Comparison of ENCODE assay signal across 1 cellular context in the genomic region with DNA sequence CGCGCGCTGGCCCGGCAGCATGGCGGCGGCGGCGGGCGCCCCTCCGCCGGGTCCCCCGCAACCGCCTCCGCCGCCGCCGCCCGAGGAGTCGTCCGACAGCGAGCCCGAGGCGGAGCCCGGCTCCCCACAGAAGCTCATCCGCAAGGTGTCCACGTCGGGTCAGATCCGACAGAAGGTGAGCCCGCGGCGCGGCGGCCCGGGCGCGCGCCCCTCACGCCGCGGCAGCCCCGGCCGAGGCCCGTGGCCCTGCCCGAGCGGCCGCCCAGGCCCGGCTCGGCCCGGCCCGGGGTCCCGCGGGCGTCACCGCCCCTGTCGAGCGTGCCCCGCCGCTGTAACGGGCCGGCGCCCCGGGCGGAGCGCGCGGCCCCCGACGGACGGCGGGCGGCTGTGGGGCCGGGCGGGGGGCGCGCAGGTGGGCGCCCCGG.
TF ChIP-seq lines count a peak whose summit lies in the region.

No MANE protein-coding gene starts in this region.

TF ChIP-seq in HCT116, 20 proteins besides CTCF, POLR2A, EP300 and RAD21 (continued from another document):
- TF ChIP-seq, protein P1, sequence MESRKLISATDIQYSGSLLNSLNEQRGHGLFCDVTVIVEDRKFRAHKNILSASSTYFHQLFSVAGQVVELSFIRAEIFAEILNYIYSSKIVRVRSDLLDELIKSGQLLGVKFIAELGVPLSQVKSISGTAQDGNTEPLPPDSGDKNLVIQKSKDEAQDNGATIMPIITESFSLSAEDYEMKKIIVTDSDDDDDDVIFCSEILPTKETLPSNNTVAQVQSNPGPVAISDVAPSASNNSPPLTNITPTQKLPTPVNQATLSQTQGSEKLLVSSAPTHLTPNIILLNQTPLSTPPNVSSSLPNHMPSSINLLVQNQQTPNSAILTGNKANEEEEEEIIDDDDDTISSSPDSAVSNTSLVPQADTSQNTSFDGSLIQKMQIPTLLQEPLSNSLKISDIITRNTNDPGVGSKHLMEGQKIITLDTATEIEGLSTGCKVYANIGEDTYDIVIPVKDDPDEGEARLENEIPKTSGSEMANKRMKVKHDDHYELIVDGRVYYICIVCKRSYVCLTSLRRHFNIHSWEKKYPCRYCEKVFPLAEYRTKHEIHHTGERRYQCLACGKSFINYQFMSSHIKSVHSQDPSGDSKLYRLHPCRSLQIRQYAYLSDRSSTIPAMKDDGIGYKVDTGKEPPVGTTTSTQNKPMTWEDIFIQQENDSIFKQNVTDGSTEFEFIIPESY (IDR thresholded peaks at IDR 0.05; ENCODE audit: extremely low read depth, insufficient replicate concordance, low read length) = no peak
- TF ChIP-seq CEBPB (IDR thresholded peaks at IDR 0.05; ENCODE audit: low read depth) (no peak), SRF (IDR thresholded peaks at IDR 0.05; ENCODE audit: low read depth) (no peak), EGR1 (IDR thresholded peaks at IDR 0.05; ENCODE audit: low read depth) (no peak), SIN3A (IDR thresholded peaks at IDR 0.05; ENCODE audit: low read depth) (no peak), POLR2AphosphoS5 (IDR thresholded peaks at IDR 0.05; ENCODE audit: low read depth, low read length) (peak; percentile 62), FOSL1 (IDR thresholded peaks at IDR 0.05; ENCODE audit: low read depth) (no peak), JUND (IDR thresholded peaks at IDR 0.05) (no peak), EZH2 (IDR thresholded peaks at IDR 0.05) (no peak), EZH2phosphoT487 (IDR thresholded peaks at IDR 0.05; ENCODE audit: borderline replicate concordance) (no peak), ELF1 (IDR thresholded peaks at IDR 0.05; ENCODE audit: borderline replicate concordance, low read depth) (no peak), CBX3 (IDR thresholded peaks at IDR 0.05; ENCODE audit: low read depth) (no peak)
- TF ChIP-seq, protein P2, sequence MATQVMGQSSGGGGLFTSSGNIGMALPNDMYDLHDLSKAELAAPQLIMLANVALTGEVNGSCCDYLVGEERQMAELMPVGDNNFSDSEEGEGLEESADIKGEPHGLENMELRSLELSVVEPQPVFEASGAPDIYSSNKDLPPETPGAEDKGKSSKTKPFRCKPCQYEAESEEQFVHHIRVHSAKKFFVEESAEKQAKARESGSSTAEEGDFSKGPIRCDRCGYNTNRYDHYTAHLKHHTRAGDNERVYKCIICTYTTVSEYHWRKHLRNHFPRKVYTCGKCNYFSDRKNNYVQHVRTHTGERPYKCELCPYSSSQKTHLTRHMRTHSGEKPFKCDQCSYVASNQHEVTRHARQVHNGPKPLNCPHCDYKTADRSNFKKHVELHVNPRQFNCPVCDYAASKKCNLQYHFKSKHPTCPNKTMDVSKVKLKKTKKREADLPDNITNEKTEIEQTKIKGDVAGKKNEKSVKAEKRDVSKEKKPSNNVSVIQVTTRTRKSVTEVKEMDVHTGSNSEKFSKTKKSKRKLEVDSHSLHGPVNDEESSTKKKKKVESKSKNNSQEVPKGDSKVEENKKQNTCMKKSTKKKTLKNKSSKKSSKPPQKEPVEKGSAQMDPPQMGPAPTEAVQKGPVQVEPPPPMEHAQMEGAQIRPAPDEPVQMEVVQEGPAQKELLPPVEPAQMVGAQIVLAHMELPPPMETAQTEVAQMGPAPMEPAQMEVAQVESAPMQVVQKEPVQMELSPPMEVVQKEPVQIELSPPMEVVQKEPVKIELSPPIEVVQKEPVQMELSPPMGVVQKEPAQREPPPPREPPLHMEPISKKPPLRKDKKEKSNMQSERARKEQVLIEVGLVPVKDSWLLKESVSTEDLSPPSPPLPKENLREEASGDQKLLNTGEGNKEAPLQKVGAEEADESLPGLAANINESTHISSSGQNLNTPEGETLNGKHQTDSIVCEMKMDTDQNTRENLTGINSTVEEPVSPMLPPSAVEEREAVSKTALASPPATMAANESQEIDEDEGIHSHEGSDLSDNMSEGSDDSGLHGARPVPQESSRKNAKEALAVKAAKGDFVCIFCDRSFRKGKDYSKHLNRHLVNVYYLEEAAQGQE (IDR thresholded peaks at IDR 0.05; ENCODE audit: low read depth) = no peak
